Comparison of ENCODE assay signal across 15 cellular contexts in genomic region chr16:27407158-27407557, GRCh38. TPM values are rescaled to one million over a fixed set of nuclear protein-coding genes. Genes with fewer than 3 reads are reported as not detected.
A peak's percentile ranks its signal among the peaks of the same experiment; 100 is the strongest.
DNase-seq lines count a peak whose midpoint lies in the region; ATAC-seq, FAIRE-seq and TF ChIP-seq lines count a peak whose summit lies in the region.
"Had no signal": no experiment of that assay in that cellular context is flagged by ENCODE, and none has a peak within 500 bp of the region (broad histone marks: within the 10 kb centered on the region; RNA-seq: fewer than 3 reads in every experiment).

No MANE protein-coding gene starts in this region.

- peaks cover 0 to 4% (median 0%) of the 10 kb centered on the region in 7 donors for H3K9me3 Mint-ChIP-seq in CD4-positive, CD25-positive, alpha-beta regulatory T cell
- peaks cover 10% of the 10 kb centered on the region for H3K9me3 Mint-ChIP-seq in activated CD8-positive, alpha-beta T cell treated with anti-CD3 and anti-CD28 coated beads for 36 hours
- H3K9me3 Mint-ChIP-seq in immature natural killer cell = no peaks in the 10 kb centered on the region

- POLR2A ChIA-PET in activated CD8-positive, alpha-beta T cell treated with anti-CD3 and anti-CD28 coated beads for 36 hours (lab: Charles Lee) = interaction anchor here (0.6 to 10.5 kb wide), 25 partner anchors 9 to 732 kb away, joined by 3 to 168 read pairs (median 6); partner anchors contain the start of gene IL4R

- peak overlapping the region; percentile 95 to 98 (median 96) for H3K4me3 Mint-ChIP-seq in CD4-positive, CD25-positive, alpha-beta regulatory T cell
- H3K4me3 Mint-ChIP-seq in activated CD8-positive, alpha-beta T cell treated with anti-CD3 and anti-CD28 coated beads for 36 hours = peak overlapping the region; percentile 99
- peak overlapping the region; percentile 58 to 77 (median 62) for H3K4me3 Mint-ChIP-seq in immature natural killer cell
- H3K4me3 Mint-ChIP-seq: mesothelial cell of epicardium had no signal

- peaks cover 20% of the 10 kb centered on the region for H3K36me3 Mint-ChIP-seq in CD4-positive, CD25-positive, alpha-beta regulatory T cell
- peaks cover 93% of the 10 kb centered on the region for H3K36me3 Mint-ChIP-seq in activated CD8-positive, alpha-beta T cell treated with anti-CD3 and anti-CD28 coated beads for 36 hours (ENCODE audit: low read depth)
- H3K36me3 Mint-ChIP-seq in immature natural killer cell = peaks cover 7 to 34% (median 31%) of the 10 kb centered on the region in 3 donors
- H3K36me3 Mint-ChIP-seq: mesothelial cell of epicardium had no signal

- peak overlapping the region; percentile 89 for H3K27ac ChIP-seq in CD4-positive, CD25-positive, alpha-beta regulatory T cell (ENCODE audit: insufficient read depth, low read length, poor library complexity, severe bottlenecking)
- H3K27ac ChIP-seq in pancreas (no peak overlapping the region), ascending aorta (no peak overlapping the region)
- H3K27ac ChIP-seq: HL-60 had no signal

- H3K4me3 ChIP-seq in CD4-positive, CD25-positive, alpha-beta regulatory T cell (ENCODE audit: low read depth, low read length) = peak overlapping the region; percentile 94
- H3K4me3 ChIP-seq in GM12875 (ENCODE audit: low read depth, low read length) = peak overlapping the region; percentile 57
- H3K4me3 ChIP-seq in pancreas = no peak overlapping the region
- no peak overlapping the region for H3K4me3 ChIP-seq in ascending aorta

- no peaks in the 10 kb centered on the region for H3K27me3 ChIP-seq in CD4-positive, CD25-positive, alpha-beta regulatory T cell (ENCODE audit: control insufficient read depth, insufficient read depth, low read length)
- H3K27me3 ChIP-seq in pancreas (peaks cover 0 to 7% (median 0%) of the 10 kb centered on the region in 4 donors), ascending aorta (no peaks in the 10 kb centered on the region)

- FAIRE-seq in pancreas (lab: Jason Lieb, UNC) = no peak

- 55 to 62% methylated on average over 4 of the region's 4 CpGs for WGBS in pancreas, 2 donors

- H3K4me1 Mint-ChIP-seq in CD4-positive, CD25-positive, alpha-beta regulatory T cell = peaks cover 25 to 83% (median 60%) of the 10 kb centered on the region in 4 donors
- H3K4me1 Mint-ChIP-seq in activated CD8-positive, alpha-beta T cell treated with anti-CD3 and anti-CD28 coated beads for 36 hours (ENCODE audit: low read depth) = peaks cover 55% of the 10 kb centered on the region
- peaks cover 87 to 100% of the 10 kb centered on the region in 2 donors for H3K4me1 Mint-ChIP-seq in immature natural killer cell

- no peaks in the 10 kb centered on the region for H3K27me3 Mint-ChIP-seq in CD4-positive, CD25-positive, alpha-beta regulatory T cell
- no peaks in the 10 kb centered on the region for H3K27me3 Mint-ChIP-seq in activated CD8-positive, alpha-beta T cell treated with anti-CD3 and anti-CD28 coated beads for 36 hours
- H3K27me3 Mint-ChIP-seq in immature natural killer cell (ENCODE audit: low read depth in 3 of 3) = peaks cover 13 to 22% (median 19%) of the 10 kb centered on the region in 3 donors

- peak overlapping the region; percentile 93 to 100 (median 98) for H3K27ac Mint-ChIP-seq in CD4-positive, CD25-positive, alpha-beta regulatory T cell
- peak overlapping the region; percentile 96 for H3K27ac Mint-ChIP-seq in activated CD8-positive, alpha-beta T cell treated with anti-CD3 and anti-CD28 coated beads for 36 hours
- H3K27ac Mint-ChIP-seq in immature natural killer cell = peak overlapping the region; percentile 74 to 89 (median 80)
- H3K27ac Mint-ChIP-seq: mesothelial cell of epicardium had no signal

- peak in 2 of 3 donors; percentile 40 to 68 for DNase-seq in CD4-positive, CD25-positive, alpha-beta regulatory T cell
- DNase-seq in activated CD8-positive, alpha-beta T cell treated with anti-CD3 and anti-CD28 coated beads for 36 hours = no peak
- DNase-seq in immature natural killer cell (no peak), pancreas (no peak), ascending aorta (ENCODE audit: low spot score in 2 of 2) (no peak)
- DNase-seq: NCI-H1694; NCI-H510A; occipital lobe; SK-N-SH; stimulated activated CD4-positive, alpha-beta T cell treated with anti-CD3 and anti-CD28 coated beads, Interleukin-4, amount 100 ng/mL, for 4 hours had no signal

- H3K36me3 ChIP-seq in CD4-positive, CD25-positive, alpha-beta regulatory T cell (ENCODE audit: control insufficient read depth, insufficient read depth, low read length) = no peaks in the 10 kb centered on the region
- H3K36me3 ChIP-seq in pancreas (no peaks in the 10 kb centered on the region), ascending aorta (no peaks in the 10 kb centered on the region)

- CTCF ChIA-PET in activated CD8-positive, alpha-beta T cell treated with anti-CD3 and anti-CD28 coated beads for 36 hours (lab: Charles Lee) = interaction anchor here (1.0 to 9.3 kb wide), 12 partner anchors 8 to 227 kb away, joined by 3 to 92 read pairs (median 4); partner anchors contain the start of gene KATNIP

- peak; percentile 35 to 39 for ATAC-seq in CD4-positive, CD25-positive, alpha-beta regulatory T cell (ENCODE audit: low read depth in 2 of 2)
- no peak for ATAC-seq in activated CD8-positive, alpha-beta T cell treated with anti-CD3 and anti-CD28 coated beads for 36 hours
- ATAC-seq in pancreas (no peak), HG02870 (IDR thresholded peaks at IDR 0.05; ENCODE audit: unreplicated experiment) (no peak), GM18873 (IDR thresholded peaks at IDR 0.05; ENCODE audit: low FRiP score, unreplicated experiment) (no peak)

- intact Hi-C loops in activated CD8-positive, alpha-beta T cell treated with anti-CD3 and anti-CD28 coated beads for 36 hours (cut with micrococcal nuclease) = loop anchor here (2.0 kb wide), 1 partner anchor 40 kb away; no protein-coding TSS in a partner anchor
- intact Hi-C loops in pancreas (cut with DNase I) (no loop called here), ascending aorta (cut with DNase I) (no loop called here)

- H3K4me1 ChIP-seq in CD4-positive, CD25-positive, alpha-beta regulatory T cell (ENCODE audit: control insufficient read depth, insufficient read depth, low read length, poor library complexity, severe bottlenecking) = peaks cover 76% of the 10 kb centered on the region
- no peaks in the 10 kb centered on the region for H3K4me1 ChIP-seq in pancreas
- peaks cover 0 to 3% of the 10 kb centered on the region in 2 donors for H3K4me1 ChIP-seq in ascending aorta

- no peaks in the 10 kb centered on the region for H3K9me3 ChIP-seq in CD4-positive, CD25-positive, alpha-beta regulatory T cell (ENCODE audit: control insufficient read depth in 2 of 2, low read length in 2 of 2)
- H3K9me3 ChIP-seq in pancreas (no peaks in the 10 kb centered on the region), ascending aorta (no peaks in the 10 kb centered on the region)
- H3K9me3 ChIP-seq: SK-N-SH had no signal

- TF ChIP-seq CTCF in GM12875 (IDR thresholded peaks at IDR 0.05; ENCODE audit: borderline replicate concordance, insufficient read depth, low read depth, low read length) = no peak
- no peak for TF ChIP-seq CTCF in activated CD8-positive, alpha-beta T cell treated with anti-CD3 and anti-CD28 coated beads for 36 hours (IDR thresholded peaks at IDR 0.05)
- no peak for TF ChIP-seq CTCF in pancreas (IDR thresholded peaks at IDR 0.05)
- no peak for TF ChIP-seq CTCF in ascending aorta (IDR thresholded peaks at IDR 0.05)

RNA-seq across cellular contexts. Expression of gene IL21R, which starts 5.2 kb away (rescaled TPM):
- total RNA-seq in CD4-positive, CD25-positive, alpha-beta regulatory T cell = 63.1 TPM
- 10 to 100 TPM; 34.3 to 50.7 (median 37.3) TPM for polyA plus RNA-seq in CD4-positive, CD25-positive, alpha-beta regulatory T cell
- total RNA-seq in activated CD8-positive, alpha-beta T cell treated with anti-CD3 and anti-CD28 coated beads for 36 hours = 10 to 100 TPM; 95.6 to 97.2 TPM
- 10 to 100 TPM; 27.5 to 59.7 (median 49.6) TPM for polyA plus RNA-seq in immature natural killer cell
- under 1 TPM in 4 of 6 donors, not detected in 2; 0.17 to 0.79 (median 0.53) TPM for total RNA-seq in pancreas
- polyA plus RNA-seq in pancreas = under 1 TPM; 0.08 to 0.09 TPM
- total RNA-seq in ascending aorta = 0.21 TPM
- total RNA-seq: occipital lobe had no signal

Comparison
In these comparisons a context has a peak if more than half of its experiments do, and no peak if none do; other contexts are left out.
1. ATAC-seq: peak in CD4-positive, CD25-positive, alpha-beta regulatory T cell (2 of 2); none in activated CD8-positive, alpha-beta T cell treated with anti-CD3 and anti-CD28 coated beads for 36 hours (single experiment), pancreas (0 of 4), HG02870 (single experiment) and GM18873 (single experiment).
2. DNase-seq: peak in CD4-positive, CD25-positive, alpha-beta regulatory T cell (2 of 3); none in activated CD8-positive, alpha-beta T cell treated with anti-CD3 and anti-CD28 coated beads for 36 hours (single experiment), immature natural killer cell (0 of 3), pancreas (0 of 6) and ascending aorta (0 of 2).
3. H3K4me3 ChIP-seq: peak in CD4-positive, CD25-positive, alpha-beta regulatory T cell (single experiment) and GM12875 (single experiment); none in pancreas (0 of 4) and ascending aorta (0 of 2).
4. RNA of gene IL21R, which starts 5.2 kb away (total RNA-seq): 95.6 to 97.2 TPM in activated CD8-positive, alpha-beta T cell treated with anti-CD3 and anti-CD28 coated beads for 36 hours and 63.1 TPM in CD4-positive, CD25-positive, alpha-beta regulatory T cell (single experiment); 0.17 to 0.79 TPM in pancreas and 0.21 TPM in ascending aorta (single experiment); every median in the first group is over 10 times any median in the second.
5. Peak in every context shown above with its lines, with median percentiles within 50 percentile points of each other: H3K27ac Mint-ChIP-seq and H3K4me3 Mint-ChIP-seq.